Comparison of ENCODE assay signal across 22 cellular contexts in the genomic region with DNA sequence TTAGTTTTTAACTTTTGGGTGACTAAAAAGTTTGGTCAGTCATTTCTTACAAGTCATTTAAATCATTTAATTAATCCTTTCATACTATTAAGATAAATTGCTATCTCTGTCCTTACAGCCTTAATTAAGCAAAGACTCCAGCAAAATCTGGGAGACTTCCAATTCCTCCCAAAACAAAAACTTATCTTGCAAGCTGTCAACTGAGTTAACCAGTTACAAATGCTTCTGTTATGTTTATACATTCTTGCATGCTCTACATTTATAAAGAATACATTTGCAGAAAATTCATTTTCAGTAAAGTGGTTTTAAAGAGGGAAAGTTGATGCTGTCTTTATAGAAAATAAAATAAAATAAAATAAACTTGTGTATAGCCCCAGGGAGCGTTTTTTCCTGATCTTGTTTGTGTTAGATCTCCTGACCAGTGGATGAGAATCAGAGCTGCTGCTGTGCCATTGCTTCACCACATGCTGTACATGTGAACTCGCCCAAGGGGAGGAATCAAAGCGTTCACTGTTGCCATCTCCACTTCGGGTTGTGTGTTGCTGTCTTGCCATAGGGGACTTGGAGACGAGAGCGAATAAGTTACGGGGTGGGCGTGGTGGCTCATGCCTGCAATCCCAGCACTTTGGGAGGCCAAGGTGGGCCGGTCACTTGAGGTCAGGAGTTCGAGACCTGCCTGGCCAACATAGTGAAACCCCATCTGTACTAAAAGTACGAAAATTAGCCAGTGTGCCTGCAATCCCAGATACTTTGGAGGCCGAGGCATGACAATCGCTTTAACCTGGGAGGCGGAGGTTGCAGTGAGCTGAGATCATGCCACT. TPM values are rescaled to one million over a fixed set of nuclear protein-coding genes. Genes with fewer than 3 reads are reported as not detected.
DNase-seq lines count a peak whose midpoint lies in the region; ATAC-seq and TF ChIP-seq lines count a peak whose summit lies in the region.
"Had no signal": no experiment of that assay in that cellular context is flagged by ENCODE, and none has a peak within 500 bp of the region (broad histone marks: within the 10 kb centered on the region; RNA-seq: fewer than 3 reads in every experiment).

No MANE protein-coding gene starts in this region.

- ATAC-seq in activated CD4-positive, alpha-beta T cell treated with anti-CD3 and anti-CD28 coated beads for 36 hours: no peak
- ATAC-seq in T-cell (replicated peaks in 1 of 4) (no peak), left lobe of liver (no peak)
- ATAC-seq: PC-3 had no signal

- no peak for TF ChIP-seq CTCF in choroid plexus epithelial cell (conservative IDR thresholded peaks at IDR 0.05; ENCODE audit: low read depth, low read length)

- peaks cover 53% of the 10 kb centered on the region for H3K36me3 Mint-ChIP-seq in activated CD4-positive, alpha-beta T cell treated with anti-CD3 and anti-CD28 coated beads for 36 hours (ENCODE audit: low read depth)
- peaks cover 23% of the 10 kb centered on the region for H3K36me3 Mint-ChIP-seq in T-cell

- no peaks in the 10 kb centered on the region for H3K9me3 Mint-ChIP-seq in activated CD4-positive, alpha-beta T cell treated with anti-CD3 and anti-CD28 coated beads for 36 hours (ENCODE audit: low read depth)
- no peaks in the 10 kb centered on the region for H3K9me3 Mint-ChIP-seq in T-cell
- H3K9me3 Mint-ChIP-seq: neural crest cell had no signal

- H3K4me1 Mint-ChIP-seq in activated CD4-positive, alpha-beta T cell treated with anti-CD3 and anti-CD28 coated beads for 36 hours: peaks cover 80% of the 10 kb centered on the region
- H3K4me1 Mint-ChIP-seq in T-cell: peaks cover 48 to 73% (median 51%) of the 10 kb centered on the region in 3 donors
- H3K4me1 Mint-ChIP-seq: neural crest cell had no signal

- peak overlapping the region; percentile 72 for H3K27ac Mint-ChIP-seq in activated CD4-positive, alpha-beta T cell treated with anti-CD3 and anti-CD28 coated beads for 36 hours
- H3K27ac Mint-ChIP-seq in T-cell: peak overlapping the region in 1 of 2 donors; percentile 29

- H3K4me3 ChIP-seq in choroid plexus epithelial cell (ENCODE audit: low read depth, low read length): no peak overlapping the region
- H3K4me3 ChIP-seq: BLaER1, MG63, smooth muscle cell had no signal

- CTCF ChIA-PET in activated CD4-positive, alpha-beta T cell treated with anti-CD3 and anti-CD28 coated beads for 36 hours (lab: Charles Lee): interaction anchor here (0.8 to 1.5 kb wide), 3 partner anchors 8 to 73 kb away, joined by 4 to 5 read pairs (median 5); no protein-coding TSS in a partner anchor
- CTCF ChIA-PET in T-cell (lab: Charles Lee): interaction anchor here (0.5 to 0.9 kb wide), 4 partner anchors 10 to 787 kb away, joined by 3 to 5 read pairs (median 4); no protein-coding TSS in a partner anchor

- peak overlapping the region; percentile 92 for H3K4me3 Mint-ChIP-seq in activated CD4-positive, alpha-beta T cell treated with anti-CD3 and anti-CD28 coated beads for 36 hours
- peak overlapping the region; percentile 28 to 73 (median 51) for H3K4me3 Mint-ChIP-seq in T-cell
- H3K4me3 Mint-ChIP-seq: neural crest cell had no signal

- no peak for DNase-seq in activated CD4-positive, alpha-beta T cell treated with anti-CD3 and anti-CD28 coated beads for 36 hours
- no peak for DNase-seq in activated CD4-positive, alpha-beta T cell treated with anti-CD3 and anti-CD28 coated beads, Interleukin-2, amount 50 U/mL, for 1 hour
- no peak for DNase-seq in T-cell
- DNase-seq in choroid plexus epithelial cell (ENCODE audit: low read depth): peak; percentile 46
- peak; percentile 36 for DNase-seq in left lobe of liver (ENCODE audit: low spot score)
- DNase-seq in NCI-H1694 (lab: John Stamatoyannopoulos, UW): no peak
- DNase-seq in NCI-H510A treated with DMSO at 0.1 percent for 48 hours (lab: John Stamatoyannopoulos, UW): no peak
- DNase-seq in anterior cingulate cortex (lab: John Stamatoyannopoulos, UW): no peak
- DNase-seq: activated CD4-positive, CD25-positive, alpha-beta regulatory T cell treated with anti-CD3 and anti-CD28 coated beads, Interleukin-2, amount 50 U/mL, for 72 hours; amniotic stem cell; caudate nucleus; DMS153; MG63; midbrain; NCI-H146; NCI-H82; PC-3 had no signal

- POLR2A ChIA-PET in activated CD4-positive, alpha-beta T cell treated with anti-CD3 and anti-CD28 coated beads for 36 hours (lab: Charles Lee): interaction anchor here (1.2 kb wide), 1 partner anchor 32 kb away, joined by 4 read pairs; no protein-coding TSS in a partner anchor
- POLR2A ChIA-PET in T-cell (lab: Charles Lee): interaction anchor here (0.6 kb wide), 3 partner anchors 73 to 115 kb away, joined by 6 to 9 read pairs (median 8); no protein-coding TSS in a partner anchor

- intact Hi-C loops in activated CD4-positive, alpha-beta T cell treated with anti-CD3 and anti-CD28 coated beads for 36 hours (cut with DNase I, micrococcal nuclease): loop anchor here in 1 of 2 experiments (10.0 kb wide), 1 partner anchor 838 kb away; the partner anchor contains the start of gene PDCD6IP

- no peaks in the 10 kb centered on the region for H3K27me3 Mint-ChIP-seq in activated CD4-positive, alpha-beta T cell treated with anti-CD3 and anti-CD28 coated beads for 36 hours
- H3K27me3 Mint-ChIP-seq in T-cell: no peaks in the 10 kb centered on the region

RNA-seq across cellular contexts. Expression of gene CCR4, which starts 5.5 kb away (rescaled TPM):
- total RNA-seq in activated CD4-positive, alpha-beta T cell treated with anti-CD3 and anti-CD28 coated beads for 36 hours: 10 to 100 TPM; 62.2 to 69.7 TPM
- 10 to 100 TPM; 37.4 to 85.4 (median 74.8) TPM for total RNA-seq in T-cell
- 0.33 TPM for total RNA-seq in left lobe of liver
- total RNA-seq: neural crest cell, pulmonary artery endothelial cell, smooth muscle cell, temporal lobe had no signal

Comparison
In these comparisons a context has a peak if more than half of its experiments do, and no peak if none do; other contexts are left out.
1. DNase-seq: peak in choroid plexus epithelial cell (single experiment) and left lobe of liver (single experiment); none in activated CD4-positive, alpha-beta T cell treated with anti-CD3 and anti-CD28 coated beads for 36 hours (single experiment), activated CD4-positive, alpha-beta T cell treated with anti-CD3 and anti-CD28 coated beads, Interleukin-2, amount 50 U/mL, for 1 hour (single experiment), T-cell (0 of 34), NCI-H1694 (single experiment), NCI-H510A treated with DMSO at 0.1 percent for 48 hours (single experiment) and anterior cingulate cortex (0 of 58).
2. RNA of gene CCR4, which starts 5.5 kb away (total RNA-seq): 37.4 to 85.4 TPM in T-cell and 62.2 to 69.7 TPM in activated CD4-positive, alpha-beta T cell treated with anti-CD3 and anti-CD28 coated beads for 36 hours; 0.33 TPM in left lobe of liver (single experiment); every median in the first group is over 10 times any median in the second.